Comparison of ENCODE assay signal across 9 cellular contexts in the genomic region with DNA sequence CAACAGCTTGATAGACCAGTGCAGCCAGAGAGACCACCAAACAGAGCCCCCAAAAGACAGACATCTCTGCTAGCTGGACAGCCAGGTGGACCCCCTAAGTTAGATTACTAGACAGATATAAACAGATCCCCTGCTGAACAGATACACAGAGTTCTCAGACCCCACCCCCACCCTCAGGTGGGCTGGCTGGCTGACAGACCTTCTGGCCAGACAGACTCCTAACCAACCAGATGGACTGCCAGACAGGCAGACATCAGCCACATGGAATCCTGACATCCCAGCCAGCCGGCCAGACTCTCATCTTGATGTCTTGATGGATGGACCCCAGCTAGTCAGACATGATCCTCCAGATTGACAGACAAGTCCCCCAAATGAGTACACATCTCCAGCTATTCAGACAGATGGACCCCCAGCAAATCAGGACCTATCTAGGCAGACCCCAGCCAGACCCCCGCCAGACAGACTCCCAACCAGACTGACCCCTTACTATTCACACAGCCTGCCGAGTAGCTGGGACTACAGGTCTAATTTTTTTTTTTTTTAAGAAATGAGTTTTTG. TPM values are rescaled to one million over a fixed set of nuclear protein-coding genes. Genes with fewer than 3 reads are reported as not detected.
DNase-seq lines count a peak whose midpoint lies in the region; ATAC-seq and TF ChIP-seq lines count a peak whose summit lies in the region.
"Had no signal": no experiment of that assay in that cellular context is flagged by ENCODE, and none has a peak within 500 bp of the region (broad histone marks: within the 10 kb centered on the region; RNA-seq: fewer than 3 reads in every experiment).

No MANE protein-coding gene starts in this region.

- H3K4me3 ChIP-seq in BLaER1, result no peak overlapping the region
- peak overlapping the region; percentile 87 for H3K4me3 ChIP-seq in HFF-Myc (replicated peaks; ENCODE audit: low read depth, low read length)

- no peaks in the 10 kb centered on the region for H3K27me3 ChIP-seq in BLaER1

- ATAC-seq in natural killer cell (no peak), GM18858 (IDR thresholded peaks at IDR 0.05; ENCODE audit: unreplicated experiment) (no peak), HG03378 (IDR thresholded peaks at IDR 0.05; ENCODE audit: unreplicated experiment) (no peak), HG03439 (IDR thresholded peaks at IDR 0.05; ENCODE audit: unreplicated experiment) (no peak)

- peaks cover 64% of the 10 kb centered on the region for H3K4me1 ChIP-seq in BLaER1

- H3K9me3 ChIP-seq in BLaER1, result no peaks in the 10 kb centered on the region

- DNase-seq in HFF-Myc (ENCODE audit: extremely low read depth, low read depth) (no peak), natural killer cell (no peak), HT-29 (ENCODE audit: low spot score) (no peak)
- DNase-seq: Kasumi-1 had no signal

- peaks cover 20% of the 10 kb centered on the region for H3K36me3 ChIP-seq in BLaER1

- H3K9ac ChIP-seq in BLaER1, result no peak overlapping the region

- H3K4me2 ChIP-seq in BLaER1, result peak overlapping the region; percentile 96

- H3K9me3 Mint-ChIP-seq in brain (peaks cover 0 to 3% (median 0%) of the 10 kb centered on the region in 5 experiments), natural killer cell (no peaks in the 10 kb centered on the region)

- H3K27ac ChIP-seq in BLaER1, result no peak overlapping the region

- H3K27me3 Mint-ChIP-seq in brain, result peaks cover 3% of the 10 kb centered on the region
- no peaks in the 10 kb centered on the region for H3K27me3 Mint-ChIP-seq in natural killer cell (ENCODE audit: low read depth in 2 of 2)

- TF ChIP-seq CTCF in HFF-Myc (IDR thresholded peaks at IDR 0.05; ENCODE audit: low read depth, low read length, missing control alignments) (no peak), brain (conservative IDR thresholded peaks at IDR 0.05) (no peak), natural killer cell (IDR thresholded peaks at IDR 0.05) (no peak)

- H3K4me3 Mint-ChIP-seq in brain (peak overlapping the region; percentile 84 to 96 (median 90)), natural killer cell (peak overlapping the region; percentile 87)

- peaks cover 16% of the 10 kb centered on the region for H3K36me3 Mint-ChIP-seq in brain
- H3K36me3 Mint-ChIP-seq in natural killer cell, result peaks cover 10% of the 10 kb centered on the region

- H3K27ac Mint-ChIP-seq in brain (peak overlapping the region in 2 of 5 experiments; percentile 22 to 68), natural killer cell (peak overlapping the region; percentile 73 to 95)

- peaks cover 18% of the 10 kb centered on the region; the same call in 1 of the 2 replicates for H4K20me1 ChIP-seq in BLaER1

- intact Hi-C loops in natural killer cell (cut with micrococcal nuclease), result loop anchor here (2.0 kb wide), 1 partner anchor 31 kb away; the partner anchor contains the start of gene IMP4

- H3K4me1 Mint-ChIP-seq in brain, result peaks cover 32% of the 10 kb centered on the region
- H3K4me1 Mint-ChIP-seq in natural killer cell, result peaks cover 83 to 84% of the 10 kb centered on the region in 2 donors

RNA-seq across cellular contexts. Expression of gene PTPN18, which starts 18.0 kb away (rescaled TPM):
- polyA plus RNA-seq in brain (ENCODE audit: insufficient read depth, low read depth, low replicate concordance), result 55.9 TPM
- total RNA-seq in natural killer cell, result 100 to 1,000 TPM; 189 to 194 (median 192) TPM
- 67.5 and 76.0 TPM in 2 replicates for total RNA-seq in HT-29 (2014; rRNA removed; shearing (Covaris generic))

RNA-seq across cellular contexts. Expression of gene IMP4, which starts 31.2 kb away (rescaled TPM):
- 63.0 TPM for polyA plus RNA-seq in brain (ENCODE audit: insufficient read depth, low read depth, low replicate concordance)
- 10 to 100 TPM; 60.5 to 80.6 (median 72.9) TPM for total RNA-seq in natural killer cell
- 170 and 172 TPM in 2 replicates for total RNA-seq in HT-29 (2014; rRNA removed; shearing (Covaris generic))
